9 cellular contexts compared by ENCODE assay signal in the genomic region with DNA sequence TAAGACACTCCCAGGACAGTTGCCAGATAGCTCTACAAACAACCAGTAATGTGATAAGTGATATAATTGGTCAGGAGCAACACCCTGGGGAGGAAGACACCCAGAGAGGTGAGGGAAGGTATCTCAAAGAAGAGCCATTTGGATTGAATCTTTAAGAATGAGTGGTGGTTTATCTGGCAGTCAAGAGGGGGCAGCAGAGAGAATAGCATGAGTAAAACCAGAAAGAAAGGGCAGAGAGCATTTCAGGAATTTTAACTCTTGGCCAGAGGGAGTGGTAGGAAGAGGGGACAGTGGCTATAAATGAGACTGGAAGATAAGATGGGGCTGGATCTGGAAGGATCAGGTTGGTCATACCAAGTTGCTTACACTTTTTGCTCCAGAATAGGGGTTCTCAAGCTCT. TPM values are rescaled to one million over a fixed set of nuclear protein-coding genes. Genes with fewer than 3 reads are reported as not detected.
DNase-seq lines count a peak whose midpoint lies in the region; ATAC-seq, FAIRE-seq and TF ChIP-seq lines count a peak whose summit lies in the region.
"Had no signal": no experiment of that assay in that cellular context is flagged by ENCODE, and none has a peak within 500 bp of the region (broad histone marks: within the 10 kb centered on the region; RNA-seq: fewer than 3 reads in every experiment).

No MANE protein-coding gene starts in this region.

- H3K27ac Mint-ChIP-seq in activated CD8-positive, alpha-beta T cell treated with anti-CD3 and anti-CD28 coated beads for 36 hours, result no peak overlapping the region

- no peak overlapping the region for H3K4me3 ChIP-seq in A673 (ENCODE audit: low read depth, low read length, poor library complexity, severe bottlenecking)
- no peak overlapping the region for H3K4me3 ChIP-seq in kidney (ENCODE audit: low read length in 2 of 2)

- POLR2A ChIA-PET in A673 (lab: Charles Lee; ENCODE audit: low non-redundant PET), result no interaction called here
- POLR2A ChIA-PET in activated CD8-positive, alpha-beta T cell treated with anti-CD3 and anti-CD28 coated beads for 36 hours (lab: Charles Lee), result no interaction called here

- H3K27ac ChIP-seq in A673 (ENCODE audit: low read depth, low read length, poor library complexity, severe bottlenecking) (no peak overlapping the region), kidney (ENCODE audit: low read depth in 2 of 2, low read length in 2 of 2) (no peak overlapping the region)

- peak; percentile 95 for FAIRE-seq in kidney (lab: Jason Lieb, UNC)

- peak; percentile 70 for ATAC-seq in activated CD8-positive, alpha-beta T cell treated with anti-CD3 and anti-CD28 coated beads for 36 hours

- H3K36me3 Mint-ChIP-seq in activated CD8-positive, alpha-beta T cell treated with anti-CD3 and anti-CD28 coated beads for 36 hours (ENCODE audit: low read depth), result no peaks in the 10 kb centered on the region

- no peaks in the 10 kb centered on the region for H3K27me3 ChIP-seq in A673 (replicated peaks; ENCODE audit: insufficient read depth, low read depth, low read length, poor library complexity)

- no peaks in the 10 kb centered on the region for H3K9me3 ChIP-seq in A673 (ENCODE audit: low read depth, low read length, poor library complexity, severe bottlenecking)
- no peaks in the 10 kb centered on the region for H3K9me3 ChIP-seq in kidney (ENCODE audit: control insufficient read depth in 1 of 2, low read length in 2 of 2)

- H3K36me3 ChIP-seq in A673 (ENCODE audit: insufficient read depth, low read length, poor library complexity, severe bottlenecking) (no peaks in the 10 kb centered on the region), kidney (ENCODE audit: control insufficient read depth in 1 of 2, insufficient read depth in 2 of 2, low read length in 2 of 2) (no peaks in the 10 kb centered on the region)

- no TSS peak for BruUV-seq in A673 (replicated peaks; lab: Mats Ljungman, UMichigan)

- H3K4me1 Mint-ChIP-seq in activated CD8-positive, alpha-beta T cell treated with anti-CD3 and anti-CD28 coated beads for 36 hours (ENCODE audit: low read depth), result peaks cover 6% of the 10 kb centered on the region

- TF ChIP-seq CTCF in A673 (conservative IDR thresholded peaks at IDR 0.05; ENCODE audit: low read depth, low read length), result peak; percentile 69
- TF ChIP-seq CTCF in activated CD8-positive, alpha-beta T cell treated with anti-CD3 and anti-CD28 coated beads for 36 hours (IDR thresholded peaks at IDR 0.05), result peak; percentile 59
- peak; percentile 40 for TF ChIP-seq CTCF in kidney (IDR thresholded peaks at IDR 0.05; ENCODE audit: borderline replicate concordance, extremely low read depth, insufficient read depth)

- CTCF ChIA-PET in A673 (lab: Charles Lee), result no interaction called here
- CTCF ChIA-PET in activated CD8-positive, alpha-beta T cell treated with anti-CD3 and anti-CD28 coated beads for 36 hours (lab: Charles Lee), result interaction anchor here (0.7 to 1.8 kb wide), 6 partner anchors 11 to 134 kb away, joined by 3 to 11 read pairs (median 4); no protein-coding TSS in a partner anchor

- no peaks in the 10 kb centered on the region for H3K9me3 Mint-ChIP-seq in activated CD8-positive, alpha-beta T cell treated with anti-CD3 and anti-CD28 coated beads for 36 hours

- H3K9ac ChIP-seq in kidney (ENCODE audit: low read length in 2 of 2), result no peak overlapping the region

- H3K4me3 Mint-ChIP-seq in activated CD8-positive, alpha-beta T cell treated with anti-CD3 and anti-CD28 coated beads for 36 hours, result no peak overlapping the region

- no peaks in the 10 kb centered on the region for H3K27me3 Mint-ChIP-seq in activated CD8-positive, alpha-beta T cell treated with anti-CD3 and anti-CD28 coated beads for 36 hours

- intact Hi-C loops in A673 (cut with micrococcal nuclease; ENCODE audit: unreplicated experiment) (no loop called here), kidney (cut with DNase I) (no loop called here)
- intact Hi-C loops in activated CD8-positive, alpha-beta T cell treated with anti-CD3 and anti-CD28 coated beads for 36 hours (cut with micrococcal nuclease), result loop anchor here (10.0 kb wide), 1 partner anchor 56 kb away; a partner anchor contains a TSS

- no peaks in the 10 kb centered on the region for H3K4me1 ChIP-seq in A673 (ENCODE audit: insufficient read depth, low read length, poor library complexity, severe bottlenecking)
- no peaks in the 10 kb centered on the region for H3K4me1 ChIP-seq in kidney (ENCODE audit: control insufficient read depth in 1 of 2, insufficient read depth in 1 of 2, low read depth in 1 of 2, low read length in 2 of 2)

- DNase-seq in A673 (ENCODE audit: low spot score) (peak; percentile 63), GDM1 (lab: John Stamatoyannopoulos, UW) (peak; percentile 23), NCI-H146 (lab: John Stamatoyannopoulos, UW) (peak; percentile 37), kidney (no peak), putamen (ENCODE audit: low spot score) (no peak), occipital lobe (lab: John Stamatoyannopoulos, UW) (no peak)
- no peak for DNase-seq in activated CD8-positive, alpha-beta T cell treated with anti-CD3 and anti-CD28 coated beads for 36 hours
- DNase-seq in NK-92 treated with Interleukin-12 subunit alpha and Interleukin-12 subunit beta, amount 100 ng/mL, for 24 hours (lab: John Stamatoyannopoulos, UW), result no peak

RNA-seq across cellular contexts. Expression of a gene that starts 5.9 kb away (rescaled TPM):
- total RNA-seq in A673 (2021) (61.5 and 69.1 TPM in 2 replicates), kidney (40.1 TPM), occipital lobe (43.0 TPM)
- total RNA-seq in activated CD8-positive, alpha-beta T cell treated with anti-CD3 and anti-CD28 coated beads for 36 hours, result 100 to 1,000 TPM; 205 to 209 TPM
- 32.4 TPM for polyA plus RNA-seq in kidney (ENCODE audit: insufficient read depth, low read depth, low replicate concordance)

RNA-seq across cellular contexts. Expression of a gene that starts 59.6 kb away (rescaled TPM):
- total RNA-seq in A673 (2021) (0.20 TPM in 1 of 2 replicates, not detected in the other), kidney (1.3 TPM), occipital lobe (not detected)
- total RNA-seq in activated CD8-positive, alpha-beta T cell treated with anti-CD3 and anti-CD28 coated beads for 36 hours, result under 1 TPM in 1 of 2 experiments, not detected in 1; 0.23 TPM
- polyA plus RNA-seq in kidney (ENCODE audit: insufficient read depth, low read depth, low replicate concordance), result 0.92 TPM
- total RNA-seq: glomerular endothelial cell had no signal

Comparison
In these comparisons a context has a peak if more than half of its experiments do, and no peak if none do; other contexts are left out.
1. DNase-seq: peak in A673 (single experiment), GDM1 (single experiment) and NCI-H146 (single experiment); none in activated CD8-positive, alpha-beta T cell treated with anti-CD3 and anti-CD28 coated beads for 36 hours (single experiment), kidney (single experiment), NK-92 treated with Interleukin-12 subunit alpha and Interleukin-12 subunit beta, amount 100 ng/mL, for 24 hours (single experiment), putamen (single experiment) and occipital lobe (single experiment).
2. Peak in every context shown above with its lines, with median percentiles within 50 percentile points of each other: CTCF ChIP-seq.